ENCODE assay signal across 9 cellular contexts in genomic region chr5:172858511-172858989, GRCh38. TPM values are rescaled to one million over a fixed set of nuclear protein-coding genes. Genes with fewer than 3 reads are reported as not detected.
DNase-seq lines count a peak whose midpoint lies in the region; ATAC-seq and TF ChIP-seq lines count a peak whose summit lies in the region.
"Had no signal": no experiment of that assay in that cellular context is flagged by ENCODE, and none has a peak within 500 bp of the region (broad histone marks: within the 10 kb centered on the region; RNA-seq: fewer than 3 reads in every experiment).

No MANE protein-coding gene starts in this region.

- H2BK5ac ChIP-seq in IMR-90 (ENCODE audit: low read depth, low read length, poor library complexity, severe bottlenecking): peak overlapping the region; percentile 87

- H3K9me3 ChIP-seq in IMR-90 (ENCODE audit: control insufficient read depth, insufficient read depth, low read length) (no peaks in the 10 kb centered on the region), breast epithelium (no peaks in the 10 kb centered on the region), mucosa of descending colon (no peaks in the 10 kb centered on the region), thoracic aorta (no peaks in the 10 kb centered on the region)

- H3K36me3 Mint-ChIP-seq in activated T-cell treated with anti-CD3 and anti-CD28 coated beads, Interleukin-2, amount 50 U/mL, for 72 hours (ENCODE audit: insufficient read depth in 2 of 2): peaks cover 0 to 2% of the 10 kb centered on the region in 2 donors
- no peaks in the 10 kb centered on the region for H3K36me3 Mint-ChIP-seq in activated naive CD8-positive, alpha-beta T cell treated with anti-CD3 and anti-CD28 coated beads, Interleukin-2, amount 50 U/mL, for 24 hours (ENCODE audit: low read depth)

- peak overlapping the region; percentile 93 for H3K4ac ChIP-seq in IMR-90 (ENCODE audit: low read depth, low read length)

- peaks cover 36% of the 10 kb centered on the region for H3K4me1 Mint-ChIP-seq in activated T-cell treated with anti-CD3 and anti-CD28 coated beads, Interleukin-2, amount 50 U/mL, for 72 hours (ENCODE audit: low read depth)
- H3K4me1 Mint-ChIP-seq in activated naive CD8-positive, alpha-beta T cell treated with anti-CD3 and anti-CD28 coated beads, Interleukin-2, amount 50 U/mL, for 24 hours: peaks cover 43% of the 10 kb centered on the region

- TF ChIP-seq POLR2A in IMR-90 (IDR thresholded peaks at IDR 0.05; ENCODE audit: low read depth, low read length) (no peak), breast epithelium (IDR thresholded peaks at IDR 0.05) (no peak)

- peak overlapping the region; percentile 41 for H4K5ac ChIP-seq in IMR-90 (ENCODE audit: low read depth, low read length)

- intact Hi-C loops in IMR-90 (cut with micrococcal nuclease) (loop anchor here (2.0 kb wide), 1 partner anchor 86 kb away; no protein-coding TSS in a partner anchor), breast epithelium (cut with DNase I; ENCODE audit: low total_unique reads) (no loop called here), mucosa of descending colon (cut with DNase I, micrococcal nuclease) (loop anchor here in 1 of 2 donors (10.0 kb wide), 1 partner anchor 84 kb away; the partner anchor contains the start of gene DUSP1)

- peak overlapping the region; percentile 49 for H3K14ac ChIP-seq in IMR-90 (replicated peaks; ENCODE audit: low read depth, low read length)

- H4K8ac ChIP-seq in IMR-90 (ENCODE audit: low read depth in 2 of 2, low read length in 2 of 2): peak overlapping the region; percentile 23 to 75

- TF ChIP-seq RAD21 in IMR-90 (IDR thresholded peaks at IDR 0.05; ENCODE audit: low read length): no peak

- peak overlapping the region; percentile 69 for H3K18ac ChIP-seq in IMR-90 (ENCODE audit: low read depth, low read length)

- peak overlapping the region; percentile 94 for H2AK5ac ChIP-seq in IMR-90 (ENCODE audit: low read depth, low read length)

- POLR2A ChIA-PET in IMR-90 (lab: Charles Lee; ENCODE audit: unreplicated experiment): no interaction called here

- ATAC-seq in IMR-90 (ENCODE audit: low read depth) (peak; percentile 28), mucosa of descending colon (peak; percentile 64), thoracic aorta (ENCODE audit: insufficient number of reproducible peaks, low FRiP score, low read depth) (no peak)
- no peak for ATAC-seq in activated T-cell treated with anti-CD3 and anti-CD28 coated beads, Interleukin-2, amount 50 U/mL, for 72 hours (replicated peaks in 1 of 2)
- ATAC-seq in activated naive CD8-positive, alpha-beta T cell treated with anti-CD3 and anti-CD28 coated beads, Interleukin-2, amount 50 U/mL, for 24 hours: no peak

- H2AK9ac ChIP-seq in IMR-90 (replicated peaks; ENCODE audit: low read depth, low read length, poor library complexity): peak overlapping the region; percentile 86

- H3K9me1 ChIP-seq in IMR-90 (ENCODE audit: insufficient read depth, low read length): peaks cover 63% of the 10 kb centered on the region

- peak overlapping the region; percentile 0; the same call in 1 of the 2 replicates for H3K9ac ChIP-seq in IMR-90 (ENCODE audit: low read depth, low read length)

- peak overlapping the region; percentile 78 for H3K27ac ChIP-seq in IMR-90 (ENCODE audit: insufficient read depth, low read length)
- H3K27ac ChIP-seq in breast epithelium: peak overlapping the region; percentile 77 to 91
- H3K27ac ChIP-seq in thoracic aorta: peak overlapping the region; percentile 97 to 100

- peak overlapping the region; percentile 88 for H2BK20ac ChIP-seq in IMR-90 (ENCODE audit: low read depth, low read length)

- peak overlapping the region; percentile 61; the same call in 1 of the 2 replicates for H3K56ac ChIP-seq in IMR-90 (ENCODE audit: extremely low read depth, insufficient read depth, low read length)

- H3K79me1 ChIP-seq in IMR-90 (ENCODE audit: low read depth in 1 of 2, low read length in 2 of 2): peaks cover 29 to 94% of the 10 kb centered on the region in 2 experiments

- H3K27me3 ChIP-seq in IMR-90 (ENCODE audit: control insufficient read depth, insufficient read depth, low read length) (no peaks in the 10 kb centered on the region), breast epithelium (no peaks in the 10 kb centered on the region), thoracic aorta (replicated peaks; ENCODE audit: insufficient read depth) (no peaks in the 10 kb centered on the region)

- H3K4me1 ChIP-seq in IMR-90 (ENCODE audit: control insufficient read depth, insufficient read depth, low read length): peaks cover 64% of the 10 kb centered on the region
- H3K4me1 ChIP-seq in breast epithelium: peaks cover 34 to 49% of the 10 kb centered on the region in 2 donors
- peaks cover 53% of the 10 kb centered on the region for H3K4me1 ChIP-seq in mucosa of descending colon (ENCODE audit: low read depth)
- peaks cover 52 to 94% of the 10 kb centered on the region in 2 donors for H3K4me1 ChIP-seq in thoracic aorta (ENCODE audit: control insufficient read depth in 1 of 2, low read depth in 2 of 2)

- DNase-seq in IMR-90 (no peak), breast epithelium (ENCODE audit: low spot score in 2 of 2) (no peak), mucosa of descending colon (peak in 2 of 3 donors; percentile 58 to 62), thoracic aorta (ENCODE audit: low spot score) (no peak), NCI-H2171 (lab: John Stamatoyannopoulos, UW) (no peak), DMS79 treated with DMSO at 0.1 percent for 48 hours (lab: John Stamatoyannopoulos, UW) (no peak)
- no peak for DNase-seq in activated T-cell treated with anti-CD3 and anti-CD28 coated beads, Interleukin-2, amount 50 U/mL, for 72 hours
- no peak for DNase-seq in activated naive CD8-positive, alpha-beta T cell treated with anti-CD3 and anti-CD28 coated beads, Interleukin-2, amount 50 U/mL, for 24 hours
- DNase-seq: activated CD8-positive, alpha-beta memory T cell treated with anti-CD3 and anti-CD28 coated beads, Interleukin-2, amount 50 U/mL, for 48 hours had no signal

- H3K4me2 ChIP-seq in IMR-90 (ENCODE audit: low read depth, low read length): 0 out of 2 replicates have a peak overlapping the region, but pooled peaks have one; percentile 5

- H3K27me3 Mint-ChIP-seq in activated T-cell treated with anti-CD3 and anti-CD28 coated beads, Interleukin-2, amount 50 U/mL, for 72 hours (ENCODE audit: low read depth): no peaks in the 10 kb centered on the region
- H3K27me3 Mint-ChIP-seq in activated naive CD8-positive, alpha-beta T cell treated with anti-CD3 and anti-CD28 coated beads, Interleukin-2, amount 50 U/mL, for 24 hours: no peaks in the 10 kb centered on the region

- no peak for TF ChIP-seq CTCF in IMR-90 (conservative IDR thresholded peaks at IDR 0.05; ENCODE audit: low read depth, low read length)
- TF ChIP-seq CTCF in breast epithelium (IDR thresholded peaks at IDR 0.05): no peak
- no peak for TF ChIP-seq CTCF in mucosa of descending colon (IDR thresholded peaks at IDR 0.05)
- no peak for TF ChIP-seq CTCF in thoracic aorta (IDR thresholded peaks at IDR 0.05)

- in situ Hi-C loops in IMR-90 (cut with MboI; ENCODE audit: low sequenced_read_pairs): no loop called here

- H2AFZ ChIP-seq in IMR-90 (replicated peaks; ENCODE audit: low read length, poor library complexity): peak overlapping the region; percentile 53

- CTCF ChIA-PET in IMR-90 (lab: Yijun Ruan, JAX): interaction anchor here (1.1 to 1.2 kb wide), 2 partner anchors 11 to 87 kb away, joined by 3 to 4 read pairs; partner anchors contain the start of gene DUSP1

- BruUV-seq in IMR-90 (replicated peaks; lab: Mats Ljungman, UMichigan): no TSS peak

- peak overlapping the region; percentile 67; the same call in 1 of the 2 replicates for H3K23ac ChIP-seq in IMR-90 (ENCODE audit: low read depth, low read length)

- peaks cover 6% of the 10 kb centered on the region; the same call in 1 of the 2 replicates for H4K20me1 ChIP-seq in IMR-90 (ENCODE audit: insufficient read depth, low read length)

- WGBS in IMR-90 (ENCODE audit: extremely low coverage in 2 of 2, insufficient read length in 1 of 2), 2 experiments: 78% methylated on average over 9 of the region's 12 CpGs; no CpG with 5 or more reads in 1 of the 2 experiments

- H3K4me3 ChIP-seq in IMR-90 (ENCODE audit: insufficient read depth, low read depth, low read length) (no peak overlapping the region), breast epithelium (no peak overlapping the region), mucosa of descending colon (no peak overlapping the region), thoracic aorta (no peak overlapping the region)

- H3K4me3 Mint-ChIP-seq in activated T-cell treated with anti-CD3 and anti-CD28 coated beads, Interleukin-2, amount 50 U/mL, for 72 hours: no peak overlapping the region
- H3K4me3 Mint-ChIP-seq in activated naive CD8-positive, alpha-beta T cell treated with anti-CD3 and anti-CD28 coated beads, Interleukin-2, amount 50 U/mL, for 24 hours: no peak overlapping the region

- H4K91ac ChIP-seq in IMR-90 (ENCODE audit: insufficient read depth, low read depth, low read length): peak overlapping the region; percentile 87

- dilution Hi-C loops in IMR-90 (cut with HindIII; ENCODE audit: low sequenced_read_pairs, unreplicated experiment): no loop called here

- H3K9me3 Mint-ChIP-seq in activated T-cell treated with anti-CD3 and anti-CD28 coated beads, Interleukin-2, amount 50 U/mL, for 72 hours: no peaks in the 10 kb centered on the region
- no peaks in the 10 kb centered on the region for H3K9me3 Mint-ChIP-seq in activated naive CD8-positive, alpha-beta T cell treated with anti-CD3 and anti-CD28 coated beads, Interleukin-2, amount 50 U/mL, for 24 hours

- H3K36me3 ChIP-seq in IMR-90 (ENCODE audit: control insufficient read depth, insufficient read depth, low read length) (peaks cover 7% of the 10 kb centered on the region), breast epithelium (no peaks in the 10 kb centered on the region), mucosa of descending colon (ENCODE audit: low read depth) (no peaks in the 10 kb centered on the region), thoracic aorta (no peaks in the 10 kb centered on the region)

- H2BK120ac ChIP-seq in IMR-90 (ENCODE audit: low read depth, low read length): peak overlapping the region; percentile 94

- no peak overlapping the region for H3K27ac Mint-ChIP-seq in activated T-cell treated with anti-CD3 and anti-CD28 coated beads, Interleukin-2, amount 50 U/mL, for 72 hours
- H3K27ac Mint-ChIP-seq in activated naive CD8-positive, alpha-beta T cell treated with anti-CD3 and anti-CD28 coated beads, Interleukin-2, amount 50 U/mL, for 24 hours: no peak overlapping the region

- peak overlapping the region; percentile 86; the same call in 2 of the 3 replicates for H2BK15ac ChIP-seq in IMR-90 (ENCODE audit: low read depth, low read length)

TF ChIP-seq in IMR-90, 13 proteins besides CTCF, POLR2A, EP300 and RAD21 (continues in another document):
- TF ChIP-seq RFX5 (IDR thresholded peaks at IDR 0.05; ENCODE audit: low read depth, low read length): no peak

RNA-seq across cellular contexts. Expression of gene ERGIC1, which starts 24.5 kb away (rescaled TPM):
- total RNA-seq in IMR-90 (2012; rRNA removed): 124 and 134 TPM in 2 replicates
- polyA plus RNA-seq in IMR-90 (2012; rRNA removed): 185 and 192 TPM in 2 replicates
- polyA plus RNA-seq in IMR-90 (2012; cell fraction: cytosol; rRNA removed): 59.2 and 179 TPM in 2 replicates
- polyA plus RNA-seq in IMR-90 (2012; cell fraction: nucleus; rRNA removed; ENCODE audit: low replicate concordance): 128 and 132 TPM in 2 replicates
- total RNA-seq in breast epithelium: 100 to 1,000 TPM in 1 of 3 donors, 10 to 100 TPM in 2; 86.6 to 139 (median 95.2) TPM
- 100 to 1,000 TPM; 153 to 222 (median 199) TPM for total RNA-seq in mucosa of descending colon
- 100 to 1,000 TPM; 141 to 230 TPM for total RNA-seq in thoracic aorta
- 10 to 100 TPM; 66.3 to 69.3 TPM for total RNA-seq in activated T-cell treated with anti-CD3 and anti-CD28 coated beads, Interleukin-2, amount 50 U/mL, for 72 hours

Comparison
In these comparisons a context has a peak if more than half of its experiments do, and no peak if none do; other contexts are left out.
1. ATAC-seq: peak in IMR-90 (single experiment) and mucosa of descending colon (single experiment); none in thoracic aorta (single experiment), activated T-cell treated with anti-CD3 and anti-CD28 coated beads, Interleukin-2, amount 50 U/mL, for 72 hours (0 of 2) and activated naive CD8-positive, alpha-beta T cell treated with anti-CD3 and anti-CD28 coated beads, Interleukin-2, amount 50 U/mL, for 24 hours (single experiment).
2. DNase-seq: peak in mucosa of descending colon (2 of 3); none in IMR-90 (single experiment), breast epithelium (0 of 2), thoracic aorta (single experiment), NCI-H2171 (single experiment), activated T-cell treated with anti-CD3 and anti-CD28 coated beads, Interleukin-2, amount 50 U/mL, for 72 hours (0 of 2), activated naive CD8-positive, alpha-beta T cell treated with anti-CD3 and anti-CD28 coated beads, Interleukin-2, amount 50 U/mL, for 24 hours (single experiment) and DMS79 treated with DMSO at 0.1 percent for 48 hours (single experiment).
3. Peak in every context shown above with its lines, with median percentiles within 50 percentile points of each other: H3K27ac ChIP-seq.